In genomic region chr3:42666022-42666421, GRCh38 we compare ENCODE assay signal across 24 cellular contexts. TPM values are rescaled to one million over a fixed set of nuclear protein-coding genes. Genes with fewer than 3 reads are reported as not detected.
DNase-seq lines count a peak whose midpoint lies in the region; ATAC-seq and TF ChIP-seq lines count a peak whose summit lies in the region.
"Had no signal": no experiment of that assay in that cellular context is flagged by ENCODE, and none has a peak within 500 bp of the region (broad histone marks: within the 10 kb centered on the region; RNA-seq: fewer than 3 reads in every experiment).

No MANE protein-coding gene starts in this region.

- H4K20me1 ChIP-seq in SK-N-SH (ENCODE audit: insufficient read depth), result no peaks in the 10 kb centered on the region

- POLR2A ChIA-PET in SK-N-SH (lab: Yijun Ruan, JAX), result no interaction called here
- POLR2A ChIA-PET in naive thymus-derived CD8-positive, alpha-beta T cell (lab: Charles Lee), result no interaction called here

- H3K27me3 ChIP-seq in SK-N-SH (ENCODE audit: insufficient read depth) (no peaks in the 10 kb centered on the region), thoracic aorta (replicated peaks; ENCODE audit: insufficient read depth) (no peaks in the 10 kb centered on the region)

- H3K36me3 ChIP-seq in SK-N-SH (replicated peaks in 1 of 2; ENCODE audit: control insufficient read depth in 1 of 2, insufficient read depth in 2 of 2, low read length in 1 of 2) (peaks cover 0 to 12% of the 10 kb centered on the region in 2 experiments), thoracic aorta (no peaks in the 10 kb centered on the region)

- peak overlapping the region in 1 of 10 donors; percentile 84 for H3K27ac Mint-ChIP-seq in naive thymus-derived CD8-positive, alpha-beta T cell
- H3K27ac Mint-ChIP-seq: activated T-helper 2 cell treated with anti-CD3 and anti-CD28 coated beads, Interferon-gamma antibody, Interleukin-2, Interleukin-4, amounts not matched to agents 10 μg/mL and 5 μg/mL and 100 μg/mL, durations not matched to agents 14 hours and 24 hours and 36 hours; CD14-positive monocyte; WTC11 had no signal

- DNase-seq in SK-N-SH (peak; percentile 27), lower leg skin (ENCODE audit: low spot score in 2 of 2) (peak; percentile 14 to 78), thoracic aorta (ENCODE audit: low spot score) (no peak), ecto neural progenitor cell (ENCODE audit: low spot score) (no peak), HK-2 (ENCODE audit: unreplicated experiment) (no peak)
- no peak for DNase-seq in naive thymus-derived CD8-positive, alpha-beta T cell
- DNase-seq: effector memory CD4-positive, alpha-beta T cell; GF-D8; Karpas-422; NCI-H1092; NCI-H510A; SHP77 treated with DMSO at 0.1 percent for 48 hours; T-helper 2 cell had no signal

- ATAC-seq in SK-N-SH treated with all-trans-retinoic acid at 6 μM for 48 hours (no peak), thoracic aorta (ENCODE audit: insufficient number of reproducible peaks, low FRiP score, low read depth) (no peak)
- ATAC-seq in naive thymus-derived CD8-positive, alpha-beta T cell, result no peak
- ATAC-seq: stimulated activated naive CD8-positive, alpha-beta T cell treated with anti-CD3 and anti-CD28 coated beads, Interleukin-15, amount 100 ng/mL, for 72 hours; WTC11 had no signal

- no peak for TF ChIP-seq RAD21 in SK-N-SH (IDR thresholded peaks at IDR 0.05; ENCODE audit: low read length)

- peaks cover 0 to 1% (median 0%) of the 10 kb centered on the region in 5 donors for H3K27me3 Mint-ChIP-seq in naive thymus-derived CD8-positive, alpha-beta T cell
- H3K27me3 Mint-ChIP-seq: stimulated activated naive CD8-positive, alpha-beta T cell treated with anti-CD3 and anti-CD28 coated beads, Interleukin-15, amount 100 ng/mL, for 72 hours had no signal

- H3K9ac ChIP-seq in SK-N-SH, result no peak overlapping the region

- no peaks in the 10 kb centered on the region for H3F3A ChIP-seq in SK-N-SH (replicated peaks; ENCODE audit: insufficient read depth)

- no peak overlapping the region for H3K27ac ChIP-seq in SK-N-SH (ENCODE audit: low read depth in 2 of 2, low read length in 1 of 2)
- peak overlapping the region; percentile 40 for H3K27ac ChIP-seq in cingulate gyrus (ENCODE audit: low read depth, low read length)
- H3K27ac ChIP-seq in thoracic aorta, result peak overlapping the region; percentile 66 to 77
- H3K27ac ChIP-seq: 22Rv1 had no signal

- H3K4me3 Mint-ChIP-seq in naive thymus-derived CD8-positive, alpha-beta T cell, result no peak overlapping the region
- H3K4me3 Mint-ChIP-seq: CD14-positive monocyte; central memory CD8-positive, alpha-beta T cell; stimulated activated naive CD8-positive, alpha-beta T cell treated with anti-CD3 and anti-CD28 coated beads, Interleukin-15, amount 100 ng/mL, for 72 hours; WTC11 had no signal

- 91% methylated on average over 4 of the region's 8 CpGs for WGBS in SK-N-SH (ENCODE audit: low lambda C conversion rate)
- 51 to 60% methylated on average over 8 of the region's 8 CpGs for WGBS in lower leg skin, 2 donors

- H3K9me3 Mint-ChIP-seq in naive thymus-derived CD8-positive, alpha-beta T cell, result peaks cover 0 to 4% (median 0%) of the 10 kb centered on the region in 9 donors
- H3K9me3 Mint-ChIP-seq: central memory CD8-positive, alpha-beta T cell had no signal

- peaks cover 0 to 14% of the 10 kb centered on the region in 2 experiments; a peak in 1 of 4 replicates for H3K4me1 ChIP-seq in SK-N-SH (ENCODE audit: control insufficient read depth in 1 of 2, insufficient read depth in 2 of 2, low read depth in 1 of 2, low read length in 1 of 2)
- peaks cover 19 to 33% of the 10 kb centered on the region in 2 donors for H3K4me1 ChIP-seq in thoracic aorta (ENCODE audit: control insufficient read depth in 1 of 2, low read depth in 2 of 2)

- no peaks in the 10 kb centered on the region for H3K9me2 ChIP-seq in SK-N-SH

- no peak overlapping the region for H3K4me2 ChIP-seq in SK-N-SH

- no peak overlapping the region for H3K4me3 ChIP-seq in SK-N-SH (ENCODE audit: low read depth in 2 of 2, low read length in 1 of 2)
- H3K4me3 ChIP-seq in lower leg skin (ENCODE audit: low read depth, poor library complexity, severe bottlenecking), result no peak overlapping the region
- H3K4me3 ChIP-seq in thoracic aorta, result peak overlapping the region; percentile 44

- TF ChIP-seq POLR2A in lower leg skin (IDR thresholded peaks at IDR 0.05), result no peak

- peaks cover 0 to 3% (median 0%) of the 10 kb centered on the region in 4 donors for H3K4me1 Mint-ChIP-seq in naive thymus-derived CD8-positive, alpha-beta T cell
- H3K4me1 Mint-ChIP-seq: central memory CD8-positive, alpha-beta T cell; stimulated activated naive CD8-positive, alpha-beta T cell treated with anti-CD3 and anti-CD28 coated beads, Interleukin-15, amount 100 ng/mL, for 72 hours had no signal

- CTCF ChIA-PET in SK-N-SH (lab: Yijun Ruan, JAX), result interaction anchor here (0.7 to 1.6 kb wide), 4 partner anchors 78 to 114 kb away, joined by 3 to 4 read pairs (median 4); no protein-coding TSS in a partner anchor

- TF ChIP-seq CTCF in SK-N-SH (IDR thresholded peaks at IDR 0.05) (no peak), lower leg skin (IDR thresholded peaks at IDR 0.05) (no peak), thoracic aorta (IDR thresholded peaks at IDR 0.05) (no peak)

- intact Hi-C loops in lower leg skin (cut with DNase I; ENCODE audit: low total_unique reads), result no loop called here

- H2AFZ ChIP-seq in SK-N-SH (ENCODE audit: low read depth), result no peak overlapping the region

- H3K9me3 ChIP-seq in SK-N-SH (no peaks in the 10 kb centered on the region), thoracic aorta (no peaks in the 10 kb centered on the region)

- no peaks in the 10 kb centered on the region for H3K36me3 Mint-ChIP-seq in naive thymus-derived CD8-positive, alpha-beta T cell
- H3K36me3 Mint-ChIP-seq: WTC11 had no signal

- no peak for TF ChIP-seq EP300 in SK-N-SH (IDR thresholded peaks at IDR 0.05; ENCODE audit: borderline replicate concordance in 1 of 2, low read depth in 1 of 2, low read length in 1 of 2)

- no peaks in the 10 kb centered on the region for H3K79me2 ChIP-seq in SK-N-SH (ENCODE audit: insufficient read depth)

TF ChIP-seq in SK-N-SH, 30 proteins besides CTCF, POLR2A, EP300 and RAD21 (continues in another document):
- TF ChIP-seq GATA2 (CRISPR knock-in tag; IDR thresholded peaks at IDR 0.05), result no peak
- TF ChIP-seq USF1 (IDR thresholded peaks at IDR 0.05; ENCODE audit: borderline replicate concordance, low read depth), result no peak
- no peak for TF ChIP-seq FOXJ3 (CRISPR knock-in tag; IDR thresholded peaks at IDR 0.05)
- TF ChIP-seq USF2 (IDR thresholded peaks at IDR 0.05; ENCODE audit: borderline replicate concordance, low read depth, low read length), result no peak

TF ChIP-seq in SK-N-SH treated with all-trans-retinoic acid at 6 μM for 48 hours, 23 proteins besides CTCF, POLR2A, EP300 and RAD21:
- TF ChIP-seq OSR1 (CRISPR knock-in tag; IDR thresholded peaks at IDR 0.05), result no peak
- TF ChIP-seq BACH2 (CRISPR knock-in tag; IDR thresholded peaks at IDR 0.05; ENCODE audit: borderline replicate concordance), result no peak
- TF ChIP-seq TCF4 (CRISPR knock-in tag; IDR thresholded peaks at IDR 0.05; ENCODE audit: borderline replicate concordance), result no peak
- TF ChIP-seq ESRRG (CRISPR knock-in tag; IDR thresholded peaks at IDR 0.05), result no peak
- TF ChIP-seq ZFP30 (CRISPR knock-in tag; IDR thresholded peaks at IDR 0.05), result no peak
- no peak for TF ChIP-seq CSRNP3 (CRISPR knock-in tag; IDR thresholded peaks at IDR 0.05)

RNA-seq across cellular contexts. Expression of gene ZBTB47, which starts 12.5 kb away (rescaled TPM):
- polyA plus RNA-seq in SK-N-SH (2012; rRNA removed), result 9.9 and 13.0 TPM in 2 replicates
- polyA plus RNA-seq in SK-N-SH (2012; cell fraction: cytosol; rRNA removed), result 4.3 and 7.4 TPM in 2 replicates
- polyA plus RNA-seq in SK-N-SH (2012; cell fraction: nucleus; rRNA removed), result 18.6 and 21.5 TPM in 2 replicates
- total RNA-seq in lower leg skin (10 to 100 TPM; 14.4 to 25.8 (median 21.2) TPM), thoracic aorta (100 to 1,000 TPM in 1 of 2 donors, 10 to 100 TPM in 1; 84.2 to 108 TPM)
- total RNA-seq in naive thymus-derived CD8-positive, alpha-beta T cell, result under 1 TPM; 0.23 to 0.41 TPM
- not detected for polyA plus RNA-seq in naive thymus-derived CD8-positive, alpha-beta T cell

RNA-seq across cellular contexts. Expression of gene KLHL40, which starts 19.3 kb away (rescaled TPM):
- polyA plus RNA-seq in SK-N-SH (2012; rRNA removed), result not detected in 2 replicates
- not detected in 2 replicates for polyA plus RNA-seq in SK-N-SH (2012; cell fraction: cytosol; rRNA removed)
- polyA plus RNA-seq in SK-N-SH (2012; cell fraction: nucleus; rRNA removed), result not detected in 2 replicates
- not detected for total RNA-seq in lower leg skin
- not detected for total RNA-seq in thoracic aorta
- not detected for total RNA-seq in naive thymus-derived CD8-positive, alpha-beta T cell
- not detected for polyA plus RNA-seq in naive thymus-derived CD8-positive, alpha-beta T cell
- total RNA-seq: activated T-helper 2 cell treated with anti-CD3 and anti-CD28 coated beads, Interferon-gamma antibody, Interleukin-2, Interleukin-4, amounts not matched to agents 10 μg/mL and 5 μg/mL and 100 μg/mL, durations not matched to agents 14 hours and 24 hours and 36 hours; renal cortical epithelial cell; WTC11 had no signal
- polyA plus RNA-seq: CD14-positive monocyte, keratinocyte, neural cell had no signal

RNA-seq across cellular contexts. Expression of gene HHATL, which starts 36.6 kb away (rescaled TPM):
- polyA plus RNA-seq in SK-N-SH (2012; rRNA removed), result not detected in 2 replicates
- polyA plus RNA-seq in SK-N-SH (2012; cell fraction: cytosol; rRNA removed), result not detected in 2 replicates
- 0.09 TPM in 1 of 2 replicates, not detected in the other for polyA plus RNA-seq in SK-N-SH (2012; cell fraction: nucleus; rRNA removed)
- total RNA-seq in lower leg skin (1 to 10 TPM in 2 of 4 donors, under 1 TPM in 1, not detected in 1; 0.34 to 6.1 (median 1.5) TPM), thoracic aorta (not detected)
- not detected for total RNA-seq in naive thymus-derived CD8-positive, alpha-beta T cell
- not detected for polyA plus RNA-seq in naive thymus-derived CD8-positive, alpha-beta T cell
- total RNA-seq: activated T-helper 2 cell treated with anti-CD3 and anti-CD28 coated beads, Interferon-gamma antibody, Interleukin-2, Interleukin-4, amounts not matched to agents 10 μg/mL and 5 μg/mL and 100 μg/mL, durations not matched to agents 14 hours and 24 hours and 36 hours; renal cortical epithelial cell had no signal
- polyA plus RNA-seq: CD14-positive monocyte, keratinocyte, neural cell had no signal

Comparison
In these comparisons a context has a peak if more than half of its experiments do, and no peak if none do; other contexts are left out.
1. DNase-seq: peak in SK-N-SH (single experiment) and lower leg skin (2 of 2); none in thoracic aorta (single experiment), ecto neural progenitor cell (single experiment), HK-2 (single experiment) and naive thymus-derived CD8-positive, alpha-beta T cell (0 of 10).
2. H3K27ac ChIP-seq: peak in cingulate gyrus (single experiment) and thoracic aorta (2 of 2); none in SK-N-SH (0 of 2).
3. RNA of gene ZBTB47, which starts 12.5 kb away (total RNA-seq): 84.2 to 108 TPM in thoracic aorta and 14.4 to 25.8 TPM in lower leg skin; 0.23 to 0.41 TPM in naive thymus-derived CD8-positive, alpha-beta T cell; every median in the first group is over 10 times any median in the second.